6 cellular contexts compared by ENCODE assay signal in the genomic region with DNA sequence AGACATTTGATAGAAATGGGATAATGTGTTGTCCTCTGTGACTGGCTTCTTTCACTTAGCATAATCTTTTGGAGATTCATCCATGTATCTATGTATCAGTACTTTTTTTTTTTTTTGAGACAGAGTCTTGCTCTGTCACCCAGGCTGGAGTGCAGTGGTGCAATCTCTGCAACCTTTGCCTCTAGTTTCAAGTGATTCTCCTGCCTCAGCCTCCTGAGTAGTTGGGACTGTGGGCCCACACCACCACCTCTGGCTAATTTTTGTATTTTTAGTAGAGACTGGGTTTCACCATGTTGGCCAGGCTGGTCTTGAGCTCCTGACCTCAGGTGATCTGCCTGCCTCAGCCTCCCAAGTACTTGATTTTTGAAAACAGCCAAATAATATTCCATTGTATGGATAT. TPM values are rescaled to one million over a fixed set of nuclear protein-coding genes. Genes with fewer than 3 reads are reported as not detected.
"Had no signal": no experiment of that assay in that cellular context is flagged by ENCODE, and none has a peak within 500 bp of the region (broad histone marks: within the 10 kb centered on the region; RNA-seq: fewer than 3 reads in every experiment).

No MANE protein-coding gene starts in this region.

RNA-seq across cellular contexts. Expression of gene S100Z, which starts 23.4 kb away (rescaled TPM):
- total RNA-seq: ascending aorta, body of pancreas, cardiac septum, LHCN-M2, WTC11 had no signal
- polyA plus RNA-seq: SK-N-SH had no signal
